Comparison of ENCODE assay signal across 8 cellular contexts in genomic region chr5:159444441-159445082, GRCh38.
DNase-seq lines count a peak whose midpoint lies in the region; ATAC-seq, FAIRE-seq and TF ChIP-seq lines count a peak whose summit lies in the region.

No MANE protein-coding gene starts in this region.

- ATAC-seq in left colon, result peak; percentile 33
- ATAC-seq in HG02840 (IDR thresholded peaks at IDR 0.05; ENCODE audit: low FRiP score, unreplicated experiment), result no peak

- in situ Hi-C loops in astrocyte of the cerebellum (cut with HindIII; ENCODE audit: low sequenced_read_pairs), result loop anchor here (25.0 kb wide), 2 partner anchors 468 to 543 kb away; partner anchors contain the start of gene ADRA1B
- in situ Hi-C loops in transverse colon (cut with MboI; ENCODE audit: low pct_ligation_motif_present in 1 of 4, low pct_unique_long_range_greater_than_20kb in 1 of 4, low sequenced_read_pairs in 3 of 4), result loop anchor here in 3 of 4 donors (10.0 to 25.0 kb wide), 3 partner anchors 470 to 540 kb away; partner anchors contain the start of gene ADRA1B (in 1 of the 3)

- DNase-seq in CD1c-positive myeloid dendritic cell (ENCODE audit: extremely low spot score) (peak; percentile 38), GM18507 (ENCODE audit: extremely low spot score, insufficient read length, low read depth) (no peak), NCI-H1436 treated with DMSO at 0.1 percent for 48 hours (lab: John Stamatoyannopoulos, UW) (peak; percentile 29), astrocyte of the cerebellum (ENCODE audit: low read depth) (peak; percentile 68), left colon (no peak), transverse colon (no peak), H54 (ENCODE audit: insufficient read length, low spot score) (no peak)

- FAIRE-seq in GM18507 (lab: Jason Lieb, UNC) (peak; percentile 86), H54 (lab: Jason Lieb, UNC) (no peak)

- H3K4me1 ChIP-seq in transverse colon, result no peaks in the 10 kb centered on the region

- TF ChIP-seq POLR2A in transverse colon (IDR thresholded peaks at IDR 0.05), result no peak
- TF ChIP-seq POLR2A in H54 (IDR thresholded peaks at IDR 0.05; ENCODE audit: low read depth, low read length), result no peak

- 53 to 57% methylated on average over 6 of the region's 6 CpGs for WGBS in transverse colon (ENCODE audit: low coverage in 1 of 2), 2 donors

- no peak for TF ChIP-seq EP300 in transverse colon (IDR thresholded peaks at IDR 0.05; ENCODE audit: low read depth)

- no peak overlapping the region for H3K27ac ChIP-seq in transverse colon

- TF ChIP-seq CTCF in astrocyte of the cerebellum (IDR thresholded peaks at IDR 0.05; ENCODE audit: low read depth, low read length, missing control alignments) (peak; percentile 47), transverse colon (IDR thresholded peaks at IDR 0.05) (peak in 2 of 5 experiments; percentile 29 to 32)

- H3K4me3 ChIP-seq in astrocyte of the cerebellum (ENCODE audit: low read depth, low read length) (no peak overlapping the region), transverse colon (no peak overlapping the region)

- no peaks in the 10 kb centered on the region for H3K9me3 ChIP-seq in transverse colon

- H3K27me3 ChIP-seq in transverse colon, result no peaks in the 10 kb centered on the region

- intact Hi-C loops in left colon (cut with DNase I, micrococcal nuclease), result loop anchor here in 1 of 2 donors (10.0 kb wide), 2 partner anchors 470 to 540 kb away; partner anchors contain the start of gene ADRA1B
- intact Hi-C loops in transverse colon (cut with DNase I; ENCODE audit: low total_unique reads), result loop anchor here (5.0 kb wide), 1 partner anchor 543 kb away; no protein-coding TSS in a partner anchor

- H3K36me3 ChIP-seq in transverse colon, result no peaks in the 10 kb centered on the region

Comparison
In these comparisons a context has a peak if more than half of its experiments do, and no peak if none do; other contexts are left out.
1. DNase-seq: peak in CD1c-positive myeloid dendritic cell (single experiment), NCI-H1436 treated with DMSO at 0.1 percent for 48 hours (single experiment) and astrocyte of the cerebellum (single experiment); none in GM18507 (single experiment), left colon (0 of 2), transverse colon (single experiment) and H54 (single experiment).